In the genomic region with DNA sequence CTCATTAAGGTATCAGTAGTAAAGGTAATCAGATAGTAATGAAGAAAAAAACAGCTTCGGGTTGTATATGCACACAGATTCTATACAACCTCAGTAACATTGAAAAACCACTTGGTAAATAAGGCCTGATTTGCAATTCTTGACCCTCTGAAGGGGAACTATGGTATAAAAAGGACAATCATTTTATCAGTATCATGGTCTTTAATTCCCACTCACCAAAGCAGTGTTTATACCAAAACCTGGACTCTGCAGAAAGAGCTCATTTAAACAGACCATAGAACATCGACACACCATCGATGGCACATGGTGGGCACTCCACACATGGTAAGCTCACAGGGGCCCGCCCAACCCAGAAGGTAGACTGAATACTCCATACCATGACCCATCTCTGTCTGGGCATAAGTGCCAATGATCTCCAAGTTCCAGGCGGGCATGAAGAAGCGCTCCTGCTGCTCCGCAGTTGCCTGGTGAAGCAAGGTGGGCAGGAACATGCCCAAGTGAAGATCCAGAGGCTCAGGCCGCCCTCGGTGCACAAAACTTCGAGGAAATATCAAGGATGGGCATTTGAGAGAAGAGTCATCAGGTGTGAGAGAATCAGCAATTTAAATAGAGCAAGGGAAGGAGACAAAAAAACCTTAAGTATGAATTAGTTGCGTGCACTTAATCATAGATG, we compare ENCODE assay signal across 14 cellular contexts.
"Had no signal": no experiment of that assay in that cellular context is flagged by ENCODE, and none has a peak within 500 bp of the region (broad histone marks: within the 10 kb centered on the region; RNA-seq: fewer than 3 reads in every experiment).

No MANE protein-coding gene starts in this region.

- H3K9me3 Mint-ChIP-seq: activated T-cell treated with anti-CD3 and anti-CD28 coated beads, Interleukin-2, amount 50 U/mL, for 4 hours; natural killer cell treated with Interleukin-12 subunit alpha and Interleukin-12 subunit beta and Interleukin-15 and Interleukin-18, amount 100 ng/mL, for 72 hours had no signal

- H3K27ac Mint-ChIP-seq: activated naive CD8-positive, alpha-beta T cell; natural killer cell treated with Interleukin-12 subunit alpha and Interleukin-12 subunit beta and Interleukin-15 and Interleukin-18, amount 100 ng/mL, for 72 hours had no signal

- H3K4me3 ChIP-seq: breast epithelium, dorsolateral prefrontal cortex, esophagus muscularis mucosa, testis had no signal

- H3K9me3 ChIP-seq: breast epithelium, esophagus muscularis mucosa, testis had no signal

- H3K36me3 ChIP-seq: breast epithelium had no signal

- H3K4me3 Mint-ChIP-seq: activated naive CD8-positive, alpha-beta T cell; activated T-cell treated with anti-CD3 and anti-CD28 coated beads, Interleukin-2, amount 50 U/mL, for 4 hours; natural killer cell treated with Interleukin-12 subunit alpha and Interleukin-12 subunit beta and Interleukin-15 and Interleukin-18, amount 100 ng/mL, for 72 hours had no signal

- DNase-seq: activated CD4-positive, alpha-beta T cell treated with anti-CD3 and anti-CD28 coated beads for 1 hour; activated CD4-positive, alpha-beta T cell treated with anti-CD3 and anti-CD28 coated beads, Interleukin-2, amount 50 U/mL, for 48 hours; activated effector memory CD4-positive, alpha-beta T cell treated with anti-CD3 and anti-CD28 coated beads, Interleukin-2, amount 50 U/mL, for 16 hours; activated T-cell treated with anti-CD3 and anti-CD28 coated beads, Interleukin-2, amount 50 U/mL, for 4 hours; dorsolateral prefrontal cortex; mammary epithelial cell; stimulated activated CD4-positive, alpha-beta T cell treated with anti-CD3 and anti-CD28 coated beads, Interleukin-4, amount 100 ng/mL, for 1 hour; stimulated activated CD8-positive, alpha-beta memory T cell treated with anti-CD3 and anti-CD28 coated beads, Interleukin-4, amount 100 ng/mL, for 48 hours; stimulated activated naive CD8-positive, alpha-beta T cell treated with anti-CD3 and anti-CD28 coated beads, Interleukin-15, Interleukin-2, amounts not matched to agents 100 U/mL and 50 U/mL, for 24 hours; testis had no signal

- H3K27me3 ChIP-seq: breast epithelium, dorsolateral prefrontal cortex, esophagus muscularis mucosa, testis had no signal

- H3K27ac ChIP-seq: breast epithelium, esophagus muscularis mucosa had no signal

- H3K4me1 ChIP-seq: breast epithelium had no signal

- H3K27me3 Mint-ChIP-seq: activated naive CD8-positive, alpha-beta T cell; natural killer cell treated with Interleukin-12 subunit alpha and Interleukin-12 subunit beta and Interleukin-15 and Interleukin-18, amount 100 ng/mL, for 72 hours had no signal
